13 cellular contexts compared by ENCODE assay signal in the genomic region with DNA sequence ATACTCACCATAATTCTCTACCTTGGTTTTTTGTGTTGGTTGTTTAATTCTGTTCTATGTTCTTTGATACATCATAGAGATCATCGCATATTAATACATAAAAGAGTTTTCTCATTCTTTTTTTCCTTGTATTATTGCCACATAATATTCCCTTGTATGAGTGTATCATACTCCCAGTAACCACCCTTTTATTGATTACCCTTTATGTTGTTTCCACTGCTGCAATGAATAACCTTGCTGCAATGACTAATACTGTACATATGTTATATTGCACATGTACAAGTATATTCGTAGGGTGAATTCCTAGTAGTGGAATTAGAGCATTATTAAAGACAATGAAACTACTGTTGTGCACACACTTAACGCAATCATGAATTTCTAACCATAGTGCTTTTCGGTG.
"Had no signal": no experiment of that assay in that cellular context is flagged by ENCODE, and none has a peak within 500 bp of the region (broad histone marks: within the 10 kb centered on the region; RNA-seq: fewer than 3 reads in every experiment).

No MANE protein-coding gene starts in this region.

- H3K9me3 Mint-ChIP-seq: effector memory CD8-positive, alpha-beta T cell; memory B cell; natural killer cell; stimulated activated naive B cell treated with anti-CD40 and anti-IgM and Interleukin-4, amounts not matched to agents 10 μg/mL and 1 μg/mL and 100 μg/mL, for 72 hours; stimulated activated naive CD8-positive, alpha-beta T cell treated with anti-CD3 and anti-CD28 coated beads, Interleukin-15, Interleukin-2, amounts not matched to agents 100 ng/mL and 50 ng/mL, for 24 hours had no signal

- H3K27me3 Mint-ChIP-seq: effector memory CD8-positive, alpha-beta T cell; stimulated activated naive B cell treated with anti-CD40 and anti-IgM and Interleukin-4, amounts not matched to agents 10 μg/mL and 1 μg/mL and 100 μg/mL, for 72 hours; stimulated activated naive CD8-positive, alpha-beta T cell treated with anti-CD3 and anti-CD28 coated beads, Interleukin-15, Interleukin-2, amounts not matched to agents 100 ng/mL and 50 ng/mL, for 24 hours had no signal

- DNase-seq: esophagus squamous epithelium, glutamatergic neuron, natural killer cell, occipital lobe, ovary, posterior cingulate gyrus, psoas muscle, right cardiac atrium, upper lobe of left lung had no signal

- H3K27ac Mint-ChIP-seq: effector memory CD8-positive, alpha-beta T cell; memory B cell; stimulated activated naive B cell treated with anti-CD40 and anti-IgM and Interleukin-4, amounts not matched to agents 10 μg/mL and 1 μg/mL and 100 μg/mL, for 72 hours; stimulated activated naive CD8-positive, alpha-beta T cell treated with anti-CD3 and anti-CD28 coated beads, Interleukin-15, Interleukin-2, amounts not matched to agents 100 ng/mL and 50 ng/mL, for 24 hours had no signal

- H3K36me3 Mint-ChIP-seq: memory B cell; natural killer cell; stimulated activated naive B cell treated with anti-CD40 and anti-IgM and Interleukin-4, amounts not matched to agents 10 μg/mL and 1 μg/mL and 100 μg/mL, for 72 hours had no signal

- H3K4me3 Mint-ChIP-seq: effector memory CD8-positive, alpha-beta T cell; memory B cell; natural killer cell; stimulated activated naive B cell treated with anti-CD40 and anti-IgM and Interleukin-4, amounts not matched to agents 10 μg/mL and 1 μg/mL and 100 μg/mL, for 72 hours; stimulated activated naive CD8-positive, alpha-beta T cell treated with anti-CD3 and anti-CD28 coated beads, Interleukin-15, Interleukin-2, amounts not matched to agents 100 ng/mL and 50 ng/mL, for 24 hours had no signal
